Comparison of ENCODE assay signal across 1 cellular context in the genomic region with DNA sequence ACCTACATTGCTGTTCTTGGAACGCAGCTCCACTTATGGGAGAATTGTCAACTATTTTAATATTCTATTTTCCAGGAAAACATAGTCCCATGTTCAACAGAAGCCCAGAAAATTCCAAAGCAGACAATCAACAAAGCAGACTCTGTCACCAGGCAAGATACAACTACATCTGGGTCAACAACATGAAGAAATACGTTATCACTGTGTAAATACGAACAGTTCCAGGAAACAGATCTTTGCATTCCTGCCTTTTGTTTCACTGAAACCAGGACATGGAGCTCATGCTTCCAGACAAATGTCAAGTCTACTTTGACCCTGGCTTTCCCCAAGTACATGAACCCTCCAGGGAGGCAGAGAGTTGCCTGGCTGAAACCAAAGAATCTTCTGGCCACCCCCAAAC.
TF ChIP-seq lines count a peak whose summit lies in the region.

No MANE protein-coding gene starts in this region.

TF ChIP-seq in HepG2, 621 proteins besides CTCF, POLR2A, EP300 and RAD21 (continued from another document and continues in another):
- TF ChIP-seq, protein P1, sequence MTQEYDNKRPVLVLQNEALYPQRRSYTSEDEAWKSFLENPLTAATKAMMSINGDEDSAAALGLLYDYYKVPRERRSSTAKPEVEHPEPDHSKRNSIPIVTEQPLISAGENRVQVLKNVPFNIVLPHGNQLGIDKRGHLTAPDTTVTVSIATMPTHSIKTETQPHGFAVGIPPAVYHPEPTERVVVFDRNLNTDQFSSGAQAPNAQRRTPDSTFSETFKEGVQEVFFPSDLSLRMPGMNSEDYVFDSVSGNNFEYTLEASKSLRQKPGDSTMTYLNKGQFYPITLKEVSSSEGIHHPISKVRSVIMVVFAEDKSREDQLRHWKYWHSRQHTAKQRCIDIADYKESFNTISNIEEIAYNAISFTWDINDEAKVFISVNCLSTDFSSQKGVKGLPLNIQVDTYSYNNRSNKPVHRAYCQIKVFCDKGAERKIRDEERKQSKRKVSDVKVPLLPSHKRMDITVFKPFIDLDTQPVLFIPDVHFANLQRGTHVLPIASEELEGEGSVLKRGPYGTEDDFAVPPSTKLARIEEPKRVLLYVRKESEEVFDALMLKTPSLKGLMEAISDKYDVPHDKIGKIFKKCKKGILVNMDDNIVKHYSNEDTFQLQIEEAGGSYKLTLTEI (CRISPR knock-in tag; conservative IDR thresholded peaks at IDR 0.05), result no peak
- TF ChIP-seq ZNF652 (CRISPR knock-in tag; IDR thresholded peaks at IDR 0.05; ENCODE audit: borderline replicate concordance, low read depth), result no peak
- TF ChIP-seq U2AF1 (optimal IDR thresholded peaks at IDR 0.05; ENCODE audit: low read depth, low read length), result no peak
- no peak for TF ChIP-seq ZNF703 (CRISPR knock-in tag; IDR thresholded peaks at IDR 0.05; ENCODE audit: borderline replicate concordance)
- peak; percentile 91 for TF ChIP-seq SALL1 (CRISPR knock-in tag; IDR thresholded peaks at IDR 0.05)
- peak; percentile 72; the same call in 1 of the 2 replicates for TF ChIP-seq ZNF280D (CRISPR knock-in tag; IDR thresholded peaks at IDR 0.05)
- TF ChIP-seq ZZZ3 (CRISPR knock-in tag; IDR thresholded peaks at IDR 0.05; ENCODE audit: borderline replicate concordance), result no peak
- TF ChIP-seq THRA (CRISPR knock-in tag; IDR thresholded peaks at IDR 0.05; ENCODE audit: borderline replicate concordance), result peak; percentile 96
- TF ChIP-seq ZNF44 (CRISPR knock-in tag; IDR thresholded peaks at IDR 0.05), result no peak
- TF ChIP-seq ZNF670 (CRISPR knock-in tag; IDR thresholded peaks at IDR 0.05; ENCODE audit: borderline replicate concordance), result no peak
- TF ChIP-seq ZNF362 (CRISPR knock-in tag; IDR thresholded peaks at IDR 0.05; ENCODE audit: borderline replicate concordance), result peak; percentile 49; the same call in 1 of the 2 replicates
- no peak for TF ChIP-seq NFRKB (IDR thresholded peaks at IDR 0.05)
- TF ChIP-seq MED13 (CRISPR knock-in tag; IDR thresholded peaks at IDR 0.05), result peak; percentile 57; the same call in 1 of the 2 replicates
- no peak for TF ChIP-seq RNF219 (CRISPR knock-in tag; IDR thresholded peaks at IDR 0.05)
- no peak for TF ChIP-seq TP53 (CRISPR knock-in tag; conservative IDR thresholded peaks at IDR 0.05)
- TF ChIP-seq ZNF367 (CRISPR knock-in tag; IDR thresholded peaks at IDR 0.05; ENCODE audit: borderline replicate concordance), result no peak
- TF ChIP-seq ZSCAN22 (CRISPR knock-in tag; IDR thresholded peaks at IDR 0.05), result no peak
- no peak for TF ChIP-seq PAX8 (CRISPR knock-in tag; IDR thresholded peaks at IDR 0.05; ENCODE audit: borderline replicate concordance)
- TF ChIP-seq HDAC1 (CRISPR knock-in tag; IDR thresholded peaks at IDR 0.05), result peak; percentile 77
- TF ChIP-seq SMYD3 (CRISPR knock-in tag; IDR thresholded peaks at IDR 0.05), result 0 out of 2 replicates have a peak, but pooled peaks have one; percentile 14
- TF ChIP-seq SIN3B (IDR thresholded peaks at IDR 0.05; ENCODE audit: low read length), result no peak
- TF ChIP-seq ZNF121 (CRISPR knock-in tag; IDR thresholded peaks at IDR 0.05), result 0 out of 2 replicates have a peak, but pooled peaks have one; percentile 32
- peak; percentile 81; the same call in 1 of the 2 replicates for TF ChIP-seq ZNF292 (CRISPR knock-in tag; IDR thresholded peaks at IDR 0.05; ENCODE audit: borderline replicate concordance, low read depth)
- TF ChIP-seq USF2 (IDR thresholded peaks at IDR 0.05; ENCODE audit: low read depth, low read length), result no peak
- no peak for TF ChIP-seq USF2 (CRISPR knock-in tag; IDR thresholded peaks at IDR 0.05; ENCODE audit: borderline replicate concordance)
- TF ChIP-seq MAX (IDR thresholded peaks at IDR 0.05), result peak; percentile 49; the same call in 1 of the 2 replicates
- TF ChIP-seq, protein P2, sequence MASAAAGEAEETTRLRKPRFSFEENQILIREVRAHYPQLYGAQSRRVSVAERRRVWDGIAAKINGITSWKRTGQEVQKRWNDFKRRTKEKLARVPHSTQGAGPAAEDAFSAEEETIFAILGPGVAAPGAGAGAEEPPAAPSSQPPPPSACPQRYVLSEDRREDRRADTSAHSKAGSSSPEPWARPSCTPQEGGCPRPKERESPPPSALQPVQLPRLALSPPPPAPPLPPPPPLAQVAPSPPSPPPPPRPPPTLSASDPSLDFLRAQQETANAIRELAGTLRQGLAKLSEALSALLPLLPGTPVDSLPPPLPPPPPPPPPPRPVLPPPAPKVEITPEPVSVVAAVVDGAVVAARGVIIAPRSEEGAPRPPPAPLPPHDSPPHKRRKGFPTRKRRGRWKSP (CRISPR knock-in tag; IDR thresholded peaks at IDR 0.05), result peak; percentile 46; the same call in 1 of the 2 replicates
- TF ChIP-seq, protein P3, sequence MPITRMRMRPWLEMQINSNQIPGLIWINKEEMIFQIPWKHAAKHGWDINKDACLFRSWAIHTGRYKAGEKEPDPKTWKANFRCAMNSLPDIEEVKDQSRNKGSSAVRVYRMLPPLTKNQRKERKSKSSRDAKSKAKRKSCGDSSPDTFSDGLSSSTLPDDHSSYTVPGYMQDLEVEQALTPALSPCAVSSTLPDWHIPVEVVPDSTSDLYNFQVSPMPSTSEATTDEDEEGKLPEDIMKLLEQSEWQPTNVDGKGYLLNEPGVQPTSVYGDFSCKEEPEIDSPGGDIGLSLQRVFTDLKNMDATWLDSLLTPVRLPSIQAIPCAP (CRISPR knock-in tag; IDR thresholded peaks at IDR 0.05; ENCODE audit: low read depth), result no peak
- TF ChIP-seq DNMT3B (CRISPR knock-in tag; conservative IDR thresholded peaks at IDR 0.05), result peak; percentile 66; the same call in 1 of the 2 replicates
- peak; percentile 90 for TF ChIP-seq TBL1XR1 (IDR thresholded peaks at IDR 0.05; ENCODE audit: borderline replicate concordance, low read length, partially characterized antibody)
- no peak for TF ChIP-seq FOXM1 (CRISPR knock-in tag; IDR thresholded peaks at IDR 0.05)
- TF ChIP-seq ZNF773 (CRISPR knock-in tag; IDR thresholded peaks at IDR 0.05; ENCODE audit: borderline replicate concordance), result no peak
- no peak for TF ChIP-seq YY1 (IDR thresholded peaks at IDR 0.05; ENCODE audit: insufficient read depth, insufficient replicate concordance, low read depth, low read length)
- TF ChIP-seq ZNF501 (CRISPR knock-in tag; IDR thresholded peaks at IDR 0.05), result no peak
- TF ChIP-seq KDM5A (IDR thresholded peaks at IDR 0.05; ENCODE audit: borderline replicate concordance, low read length), result no peak
- no peak for TF ChIP-seq ZNF17 (CRISPR knock-in tag; IDR thresholded peaks at IDR 0.05)
- TF ChIP-seq NFYB (CRISPR knock-in tag; IDR thresholded peaks at IDR 0.05), result no peak
- TF ChIP-seq ZNF34 (CRISPR knock-in tag; IDR thresholded peaks at IDR 0.05; ENCODE audit: borderline replicate concordance), result no peak
- TF ChIP-seq ZBTB46 (CRISPR knock-in tag; IDR thresholded peaks at IDR 0.05; ENCODE audit: borderline replicate concordance), result no peak
- TF ChIP-seq HNRNPK (IDR thresholded peaks at IDR 0.05; ENCODE audit: low read depth, low read length, poor library complexity, severe bottlenecking), result no peak
- TF ChIP-seq ARID2 (CRISPR knock-in tag; IDR thresholded peaks at IDR 0.05; ENCODE audit: borderline replicate concordance), result 0 out of 2 replicates have a peak, but pooled peaks have one; percentile 34
- TF ChIP-seq MTERF4 (CRISPR knock-in tag; IDR thresholded peaks at IDR 0.05), result no peak
- TF ChIP-seq HDAC2 (CRISPR knock-in tag; IDR thresholded peaks at IDR 0.05), result peak; percentile 96
- TF ChIP-seq ZNF768 (CRISPR knock-in tag; IDR thresholded peaks at IDR 0.05), result no peak
